26 cellular contexts compared by ENCODE assay signal in genomic region chr6:55902796-55903195, GRCh38. TPM values are rescaled to one million over a fixed set of nuclear protein-coding genes. Genes with fewer than 3 reads are reported as not detected.
DNase-seq lines count a peak whose midpoint lies in the region; ATAC-seq and TF ChIP-seq lines count a peak whose summit lies in the region.
"Had no signal": no experiment of that assay in that cellular context is flagged by ENCODE, and none has a peak within 500 bp of the region (broad histone marks: within the 10 kb centered on the region; RNA-seq: fewer than 3 reads in every experiment).

No MANE protein-coding gene starts in this region.

- no peaks in the 10 kb centered on the region for H3K9me2 ChIP-seq in hepatocyte (replicated peaks; ENCODE audit: insufficient read depth)

- no peak for ATAC-seq in activated T-cell treated with anti-CD3 and anti-CD28 coated beads, Interleukin-2, amount 50 U/mL, for 4 hours
- ATAC-seq: activated CD8-positive, alpha-beta T cell treated with anti-CD3 and anti-CD28 coated beads, Interleukin-2, amount 10 ng/mL, durations not matched to agents 7 days and 5 days; HCT116; natural killer cell; psoas muscle; Right ventricle myocardium inferior had no signal

- no peaks in the 10 kb centered on the region for H4K20me1 ChIP-seq in hepatocyte (ENCODE audit: insufficient read depth, poor library complexity, severe bottlenecking)

- DNase-seq in EL (peak; percentile 23), SJSA1 (ENCODE audit: low read depth in 1 of 2, low spot score in 2 of 2) (peak; percentile 43 to 88), hepatocyte (ENCODE audit: low spot score) (peak; percentile 13), medulla oblongata (ENCODE audit: extremely low spot score) (no peak)
- DNase-seq in activated T-cell treated with anti-CD3 and anti-CD28 coated beads, Interleukin-2, amount 50 U/mL, for 4 hours: no peak
- no peak for DNase-seq in activated T-helper 1 cell treated with anti-CD3 and anti-CD28 coated beads, Interleukin-12 subunit alpha, Interleukin-12 subunit beta, Interleukin-2, Interleukin-4 antibody, amounts not matched to agents 30 ng/mL and 10 ng/mL and 1 ng/mL, durations not matched to agents 14 hours and 24 hours and 36 hours (ENCODE audit: low spot score)
- DNase-seq: activated CD4-positive, CD25-positive, alpha-beta regulatory T cell; activated CD8-positive, alpha-beta T cell treated with anti-CD3 and anti-CD28 coated beads, Interleukin-2, amount 10 ng/mL, durations not matched to agents 7 days and 5 days; activated T-cell treated with anti-CD3 and anti-CD28 coated beads, Interleukin-2, amount 50 U/mL, for 24 hours; AML-193; colonic mucosa; foreskin melanocyte; hypothalamus; islet precursor cell; natural killer cell; NCI-H1694 treated with DMSO at 0.1 percent for 48 hours; psoas muscle; stimulated activated CD4-positive, alpha-beta T cell treated with anti-CD3 and anti-CD28 coated beads, Interleukin-4, amount 100 ng/mL, for 1 hour had no signal

- H3K36me3 Mint-ChIP-seq in activated T-cell treated with anti-CD3 and anti-CD28 coated beads, Interleukin-2, amount 50 U/mL, for 4 hours (ENCODE audit: insufficient read depth): no peaks in the 10 kb centered on the region
- H3K36me3 Mint-ChIP-seq in activated T-helper 1 cell treated with anti-CD3 and anti-CD28 coated beads, Interleukin-12 subunit alpha, Interleukin-12 subunit beta, Interleukin-2, Interleukin-4 antibody, amounts not matched to agents 30 ng/mL and 10 ng/mL and 1 ng/mL, durations not matched to agents 14 hours and 24 hours and 36 hours (ENCODE audit: low read depth): no peaks in the 10 kb centered on the region
- H3K36me3 Mint-ChIP-seq: activated naive CD4-positive, alpha-beta T cell treated with anti-CD3 and anti-CD28 coated beads, Interleukin-2, amount 50 U/mL, for 24 hours; natural killer cell had no signal

- intact Hi-C loops in activated T-helper 1 cell treated with anti-CD3 and anti-CD28 coated beads, Interleukin-12 subunit alpha, Interleukin-12 subunit beta, Interleukin-2, Interleukin-4 antibody, amounts not matched to agents 30 ng/mL and 10 ng/mL and 1 ng/mL, durations not matched to agents 14 hours and 24 hours and 36 hours (cut with micrococcal nuclease): no loop called here

- H3K36me3 ChIP-seq in SJSA1 (no peaks in the 10 kb centered on the region), hepatocyte (replicated peaks; ENCODE audit: insufficient read depth, low read depth) (no peaks in the 10 kb centered on the region), skeletal muscle satellite cell (ENCODE audit: insufficient read depth, low read length) (no peaks in the 10 kb centered on the region)
- H3K36me3 ChIP-seq: colonic mucosa, tibial nerve had no signal

- no peak overlapping the region for H3K27ac Mint-ChIP-seq in activated T-helper 1 cell treated with anti-CD3 and anti-CD28 coated beads, Interleukin-12 subunit alpha, Interleukin-12 subunit beta, Interleukin-2, Interleukin-4 antibody, amounts not matched to agents 30 ng/mL and 10 ng/mL and 1 ng/mL, durations not matched to agents 14 hours and 24 hours and 36 hours
- H3K27ac Mint-ChIP-seq: activated CD8-positive, alpha-beta T cell treated with anti-CD3 and anti-CD28 coated beads, Interleukin-2, amount 10 ng/mL, durations not matched to agents 7 days and 5 days; activated naive CD4-positive, alpha-beta T cell treated with anti-CD3 and anti-CD28 coated beads, Interleukin-2, amount 50 U/mL, for 24 hours; activated T-cell treated with anti-CD3 and anti-CD28 coated beads, Interleukin-2, amount 50 U/mL, for 24 hours; natural killer cell; stimulated activated naive CD8-positive, alpha-beta T cell treated with anti-CD3 and anti-CD28 coated beads, Interleukin-15, Interleukin-2, amounts not matched to agents 100 ng/mL and 50 ng/mL, for 24 hours had no signal

- 10% methylated on average over 2 of the region's 2 CpGs for WGBS in hepatocyte (ENCODE audit: low lambda C conversion rate, missing lambda C conversion rate)

- H3K4me1 ChIP-seq in SJSA1 (replicated peaks) (peaks cover 47% of the 10 kb centered on the region), hepatocyte (ENCODE audit: insufficient read depth) (peaks cover 14% of the 10 kb centered on the region), skeletal muscle satellite cell (ENCODE audit: control insufficient read depth, insufficient read depth, low read length) (peaks cover 18% of the 10 kb centered on the region)
- H3K4me1 ChIP-seq: colonic mucosa, psoas muscle, tibial nerve had no signal

- H3K9me3 Mint-ChIP-seq in activated T-cell treated with anti-CD3 and anti-CD28 coated beads, Interleukin-2, amount 50 U/mL, for 4 hours: no peaks in the 10 kb centered on the region
- H3K9me3 Mint-ChIP-seq in activated T-helper 1 cell treated with anti-CD3 and anti-CD28 coated beads, Interleukin-12 subunit alpha, Interleukin-12 subunit beta, Interleukin-2, Interleukin-4 antibody, amounts not matched to agents 30 ng/mL and 10 ng/mL and 1 ng/mL, durations not matched to agents 14 hours and 24 hours and 36 hours: no peaks in the 10 kb centered on the region
- H3K9me3 Mint-ChIP-seq: activated naive CD4-positive, alpha-beta T cell treated with anti-CD3 and anti-CD28 coated beads, Interleukin-2, amount 50 U/mL, for 24 hours had no signal

- no peak overlapping the region for H3K9ac ChIP-seq in skeletal muscle satellite cell (ENCODE audit: low read depth, low read length)

- H3K27me3 Mint-ChIP-seq in activated T-cell treated with anti-CD3 and anti-CD28 coated beads, Interleukin-2, amount 50 U/mL, for 4 hours (ENCODE audit: low read depth): no peaks in the 10 kb centered on the region
- no peaks in the 10 kb centered on the region for H3K27me3 Mint-ChIP-seq in activated T-helper 1 cell treated with anti-CD3 and anti-CD28 coated beads, Interleukin-12 subunit alpha, Interleukin-12 subunit beta, Interleukin-2, Interleukin-4 antibody, amounts not matched to agents 30 ng/mL and 10 ng/mL and 1 ng/mL, durations not matched to agents 14 hours and 24 hours and 36 hours (ENCODE audit: insufficient read depth)
- H3K27me3 Mint-ChIP-seq: activated naive CD4-positive, alpha-beta T cell treated with anti-CD3 and anti-CD28 coated beads, Interleukin-2, amount 50 U/mL, for 24 hours; activated T-cell treated with anti-CD3 and anti-CD28 coated beads, Interleukin-2, amount 50 U/mL, for 24 hours; stimulated activated naive CD8-positive, alpha-beta T cell treated with anti-CD3 and anti-CD28 coated beads, Interleukin-15, Interleukin-2, amounts not matched to agents 100 ng/mL and 50 ng/mL, for 24 hours had no signal

- no peak overlapping the region for H3K4me3 Mint-ChIP-seq in activated T-cell treated with anti-CD3 and anti-CD28 coated beads, Interleukin-2, amount 50 U/mL, for 4 hours
- no peak overlapping the region for H3K4me3 Mint-ChIP-seq in activated T-helper 1 cell treated with anti-CD3 and anti-CD28 coated beads, Interleukin-12 subunit alpha, Interleukin-12 subunit beta, Interleukin-2, Interleukin-4 antibody, amounts not matched to agents 30 ng/mL and 10 ng/mL and 1 ng/mL, durations not matched to agents 14 hours and 24 hours and 36 hours
- H3K4me3 Mint-ChIP-seq: activated CD8-positive, alpha-beta T cell treated with anti-CD3 and anti-CD28 coated beads, Interleukin-2, amount 10 ng/mL, durations not matched to agents 7 days and 5 days; activated naive CD4-positive, alpha-beta T cell treated with anti-CD3 and anti-CD28 coated beads, Interleukin-2, amount 50 U/mL, for 24 hours; activated T-cell treated with anti-CD3 and anti-CD28 coated beads, Interleukin-2, amount 50 U/mL, for 24 hours; natural killer cell; stimulated activated naive CD8-positive, alpha-beta T cell treated with anti-CD3 and anti-CD28 coated beads, Interleukin-15, Interleukin-2, amounts not matched to agents 100 ng/mL and 50 ng/mL, for 24 hours had no signal

- no peaks in the 10 kb centered on the region for H3K4me1 Mint-ChIP-seq in activated T-cell treated with anti-CD3 and anti-CD28 coated beads, Interleukin-2, amount 50 U/mL, for 4 hours (ENCODE audit: low read depth)
- no peaks in the 10 kb centered on the region for H3K4me1 Mint-ChIP-seq in activated T-helper 1 cell treated with anti-CD3 and anti-CD28 coated beads, Interleukin-12 subunit alpha, Interleukin-12 subunit beta, Interleukin-2, Interleukin-4 antibody, amounts not matched to agents 30 ng/mL and 10 ng/mL and 1 ng/mL, durations not matched to agents 14 hours and 24 hours and 36 hours (ENCODE audit: low read depth)
- H3K4me1 Mint-ChIP-seq: activated naive CD4-positive, alpha-beta T cell treated with anti-CD3 and anti-CD28 coated beads, Interleukin-2, amount 50 U/mL, for 24 hours; natural killer cell had no signal

- H2AFZ ChIP-seq in hepatocyte: peak overlapping the region; percentile 1

- no peak for TF ChIP-seq CTCF in hepatocyte (IDR thresholded peaks at IDR 0.05; ENCODE audit: poor library complexity)

- H3K9me3 ChIP-seq in SJSA1 (replicated peaks): no peaks in the 10 kb centered on the region
- no peaks in the 10 kb centered on the region for H3K9me3 ChIP-seq in hepatocyte (ENCODE audit: low read depth)
- H3K9me3 ChIP-seq in skeletal muscle satellite cell (replicated peaks; ENCODE audit: low read length): no peaks in the 10 kb centered on the region
- H3K9me3 ChIP-seq: colonic mucosa, psoas muscle, tibial nerve had no signal

- H3K79me2 ChIP-seq in hepatocyte: no peaks in the 10 kb centered on the region

- 0 out of 2 replicates have a peak overlapping the region, but pooled peaks have one; percentile 16 for H3K27ac ChIP-seq in SJSA1
- peak overlapping the region; percentile 56 for H3K27ac ChIP-seq in hepatocyte
- H3K27ac ChIP-seq: colonic mucosa, psoas muscle, skin epidermis, tibial nerve had no signal

- H3K4me3 ChIP-seq in SJSA1 (no peak overlapping the region), hepatocyte (no peak overlapping the region), skeletal muscle satellite cell (ENCODE audit: low read length) (no peak overlapping the region)
- H3K4me3 ChIP-seq: colonic mucosa, psoas muscle, skin epidermis, tibial nerve had no signal

- H3K27me3 ChIP-seq in SJSA1 (replicated peaks) (no peaks in the 10 kb centered on the region), hepatocyte (no peaks in the 10 kb centered on the region), skeletal muscle satellite cell (ENCODE audit: control insufficient read depth, insufficient read depth, low read length) (no peaks in the 10 kb centered on the region)
- H3K27me3 ChIP-seq: colonic mucosa, tibial nerve had no signal

- H3K4me2 ChIP-seq in hepatocyte (peak overlapping the region; percentile 35), skeletal muscle satellite cell (ENCODE audit: low read length) (peak overlapping the region; percentile 28)

RNA-seq across cellular contexts. Expression of gene BMP5, which starts 27.4 kb away (rescaled TPM):
- total RNA-seq in SJSA1 (2014; rRNA removed; shearing (Covaris generic)): 1.6 TPM in 2 replicates
- total RNA-seq in hepatocyte: 26.5 and 38.3 TPM in 2 replicates
- polyA plus RNA-seq in hepatocyte: 9.5 and 11.1 TPM in 2 replicates
- 1.3 and 2.4 TPM in 2 replicates for total RNA-seq in skeletal muscle satellite cell (2012; rRNA removed)
- not detected for total RNA-seq in activated T-cell treated with anti-CD3 and anti-CD28 coated beads, Interleukin-2, amount 50 U/mL, for 4 hours
- total RNA-seq in activated T-helper 1 cell treated with anti-CD3 and anti-CD28 coated beads, Interleukin-12 subunit alpha, Interleukin-12 subunit beta, Interleukin-2, Interleukin-4 antibody, amounts not matched to agents 30 ng/mL and 10 ng/mL and 1 ng/mL, durations not matched to agents 14 hours and 24 hours and 36 hours: not detected in 2 replicates
- total RNA-seq: activated CD8-positive, alpha-beta T cell treated with anti-CD3 and anti-CD28 coated beads, Interleukin-2, amount 10 ng/mL, durations not matched to agents 7 days and 5 days; lung microvascular endothelial cell; natural killer cell had no signal

Comparison
In these comparisons a context has a peak if more than half of its experiments do, and no peak if none do; other contexts are left out.
1. DNase-seq: peak in EL (single experiment), SJSA1 (2 of 2) and hepatocyte (single experiment); none in medulla oblongata (single experiment), activated T-cell treated with anti-CD3 and anti-CD28 coated beads, Interleukin-2, amount 50 U/mL, for 4 hours (single experiment) and activated T-helper 1 cell treated with anti-CD3 and anti-CD28 coated beads, Interleukin-12 subunit alpha, Interleukin-12 subunit beta, Interleukin-2, Interleukin-4 antibody, amounts not matched to agents 30 ng/mL and 10 ng/mL and 1 ng/mL, durations not matched to agents 14 hours and 24 hours and 36 hours (single experiment).
2. RNA of gene BMP5, which starts 27.4 kb away (total RNA-seq): 26.5 to 38.3 TPM in hepatocyte; 1.6 TPM in SJSA1, not detected in activated T-cell treated with anti-CD3 and anti-CD28 coated beads, Interleukin-2, amount 50 U/mL, for 4 hours and not detected in activated T-helper 1 cell treated with anti-CD3 and anti-CD28 coated beads, Interleukin-12 subunit alpha, Interleukin-12 subunit beta, Interleukin-2, Interleukin-4 antibody, amounts not matched to agents 30 ng/mL and 10 ng/mL and 1 ng/mL, durations not matched to agents 14 hours and 24 hours and 36 hours; every median in the first group is over 10 times any median in the second.